1 cellular context compared by ENCODE assay signal in the genomic region with DNA sequence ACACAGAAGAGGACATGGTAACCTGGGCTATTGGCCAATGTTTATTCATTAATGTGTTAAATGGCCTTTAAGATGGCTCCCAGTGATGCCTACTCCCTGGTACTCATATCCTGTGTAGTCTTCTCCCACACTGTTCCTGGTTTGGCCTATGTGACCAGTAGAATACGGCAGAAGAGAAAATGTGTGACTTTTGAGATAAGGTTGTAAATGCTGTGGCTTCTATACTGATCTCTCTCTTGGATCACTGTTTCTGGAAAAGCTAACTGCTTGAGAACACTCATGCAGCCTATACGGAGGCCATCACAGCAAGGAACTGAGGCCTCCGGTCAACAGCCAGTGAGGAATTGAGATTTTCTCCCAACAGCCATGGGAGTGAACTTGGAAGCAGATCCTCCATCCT.
TF ChIP-seq lines count a peak whose summit lies in the region.

No MANE protein-coding gene starts in this region.

TF ChIP-seq in K562, 482 proteins besides CTCF, POLR2A, EP300 and RAD21 (continued from another document):
- TF ChIP-seq TEAD4 (IDR thresholded peaks at IDR 0.05; ENCODE audit: low read length): peak; percentile 74
- no peak for TF ChIP-seq TEAD4 (CRISPR knock-in tag; IDR thresholded peaks at IDR 0.05; ENCODE audit: borderline replicate concordance)
- TF ChIP-seq ZNF436 (CRISPR knock-in tag; IDR thresholded peaks at IDR 0.05): no peak
- TF ChIP-seq, protein P1, sequence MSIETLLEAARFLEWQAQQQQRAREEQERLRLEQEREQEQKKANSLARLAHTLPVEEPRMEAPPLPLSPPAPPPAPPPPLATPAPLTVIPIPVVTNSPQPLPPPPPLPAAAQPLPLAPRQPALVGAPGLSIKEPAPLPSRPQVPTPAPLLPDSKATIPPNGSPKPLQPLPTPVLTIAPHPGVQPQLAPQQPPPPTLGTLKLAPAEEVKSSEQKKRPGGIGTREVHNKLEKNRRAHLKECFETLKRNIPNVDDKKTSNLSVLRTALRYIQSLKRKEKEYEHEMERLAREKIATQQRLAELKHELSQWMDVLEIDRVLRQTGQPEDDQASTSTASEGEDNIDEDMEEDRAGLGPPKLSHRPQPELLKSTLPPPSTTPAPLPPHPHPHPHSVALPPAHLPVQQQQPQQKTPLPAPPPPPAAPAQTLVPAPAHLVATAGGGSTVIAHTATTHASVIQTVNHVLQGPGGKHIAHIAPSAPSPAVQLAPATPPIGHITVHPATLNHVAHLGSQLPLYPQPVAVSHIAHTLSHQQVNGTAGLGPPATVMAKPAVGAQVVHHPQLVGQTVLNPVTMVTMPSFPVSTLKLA (conservative IDR thresholded peaks at IDR 0.05): no peak
- no peak for TF ChIP-seq DIDO1 (tag; IDR thresholded peaks at IDR 0.05; ENCODE audit: low read depth)
- TF ChIP-seq, protein P2, sequence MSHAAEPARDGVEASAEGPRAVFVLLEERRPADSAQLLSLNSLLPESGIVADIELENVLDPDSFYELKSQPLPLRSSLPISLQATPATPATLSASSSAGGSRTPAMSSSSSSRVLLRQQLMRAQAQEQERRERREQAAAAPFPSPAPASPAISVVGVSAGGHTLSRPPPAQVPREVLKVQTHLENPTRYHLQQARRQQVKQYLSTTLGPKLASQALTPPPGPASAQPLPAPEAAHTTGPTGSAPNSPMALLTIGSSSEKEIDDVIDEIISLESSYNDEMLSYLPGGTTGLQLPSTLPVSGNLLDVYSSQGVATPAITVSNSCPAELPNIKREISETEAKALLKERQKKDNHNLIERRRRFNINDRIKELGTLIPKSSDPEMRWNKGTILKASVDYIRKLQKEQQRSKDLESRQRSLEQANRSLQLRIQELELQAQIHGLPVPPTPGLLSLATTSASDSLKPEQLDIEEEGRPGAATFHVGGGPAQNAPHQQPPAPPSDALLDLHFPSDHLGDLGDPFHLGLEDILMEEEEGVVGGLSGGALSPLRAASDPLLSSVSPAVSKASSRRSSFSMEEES (CRISPR knock-in tag; IDR thresholded peaks at IDR 0.05): no peak
- TF ChIP-seq ILK (tag; IDR thresholded peaks at IDR 0.05; ENCODE audit: borderline replicate concordance, low read depth): no peak
- TF ChIP-seq LARP7 (IDR thresholded peaks at IDR 0.05): no peak
- 0 out of 4 replicates have a peak, but pooled peaks of 1 of the 2 experiments have one; percentile 29 for TF ChIP-seq BCLAF1 (IDR thresholded peaks at IDR 0.05; ENCODE audit: borderline replicate concordance in 1 of 2, control insufficient read depth in 1 of 2, low read depth in 2 of 2, low read length in 1 of 2)
- TF ChIP-seq CBFA2T2 (conservative IDR thresholded peaks at IDR 0.05): peak; percentile 63
- TF ChIP-seq NCOA6 (IDR thresholded peaks at IDR 0.05): no peak
- no peak for TF ChIP-seq NFATC3 (IDR thresholded peaks at IDR 0.05)
- TF ChIP-seq, protein P3, sequence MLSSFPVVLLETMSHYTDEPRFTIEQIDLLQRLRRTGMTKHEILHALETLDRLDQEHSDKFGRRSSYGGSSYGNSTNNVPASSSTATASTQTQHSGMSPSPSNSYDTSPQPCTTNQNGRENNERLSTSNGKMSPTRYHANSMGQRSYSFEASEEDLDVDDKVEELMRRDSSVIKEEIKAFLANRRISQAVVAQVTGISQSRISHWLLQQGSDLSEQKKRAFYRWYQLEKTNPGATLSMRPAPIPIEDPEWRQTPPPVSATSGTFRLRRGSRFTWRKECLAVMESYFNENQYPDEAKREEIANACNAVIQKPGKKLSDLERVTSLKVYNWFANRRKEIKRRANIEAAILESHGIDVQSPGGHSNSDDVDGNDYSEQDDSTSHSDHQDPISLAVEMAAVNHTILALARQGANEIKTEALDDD (IDR thresholded peaks at IDR 0.05): peak; percentile 80
- no peak for TF ChIP-seq ZNF449 (CRISPR knock-in tag; IDR thresholded peaks at IDR 0.05)
- no peak for TF ChIP-seq PHF20 (IDR thresholded peaks at IDR 0.05; ENCODE audit: partially characterized antibody)
- TF ChIP-seq KDM2B (CRISPR knock-in tag; IDR thresholded peaks at IDR 0.05): no peak
- no peak for TF ChIP-seq ETS1 (conservative IDR thresholded peaks at IDR 0.05; ENCODE audit: control insufficient read depth, low read depth, low read length)
- TF ChIP-seq NCOA2 (IDR thresholded peaks at IDR 0.05; ENCODE audit: partially characterized antibody in 2 of 2): no peak
- TF ChIP-seq ZFX (CRISPR knock-in tag; IDR thresholded peaks at IDR 0.05): no peak
- no peak for TF ChIP-seq HDAC8 (tag; IDR thresholded peaks at IDR 0.05)
- 0 out of 4 replicates have a peak, but pooled peaks of 1 of the 2 experiments have one; percentile 33 for TF ChIP-seq RCOR1 (IDR thresholded peaks at IDR 0.05; ENCODE audit: borderline replicate concordance in 1 of 2, low read depth in 2 of 2, low read length in 2 of 2)
- TF ChIP-seq XRCC4 (IDR thresholded peaks at IDR 0.05; ENCODE audit: extremely low read depth, insufficient read depth, insufficient read length): no peak
